In the genomic region with DNA sequence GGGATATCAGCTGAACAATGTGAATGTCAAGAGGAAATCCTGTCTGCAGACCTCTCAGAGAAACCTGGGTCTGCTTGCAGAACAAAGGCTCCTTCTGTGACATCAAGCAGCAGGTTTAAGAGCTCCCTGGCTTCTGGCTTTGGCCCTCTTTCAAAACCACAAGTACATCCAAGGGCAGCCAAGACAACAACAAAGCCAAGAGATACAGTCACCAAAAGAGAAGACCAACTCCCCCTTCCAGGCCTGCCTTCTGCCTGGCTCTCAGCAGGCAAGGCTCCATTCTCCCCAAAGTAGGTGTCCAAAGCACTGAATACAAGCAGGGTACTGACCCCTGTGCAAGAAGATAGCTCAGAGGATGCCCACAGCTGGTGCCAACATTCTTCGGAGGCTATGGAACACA, we compare ENCODE assay signal across 11 cellular contexts. TPM values are rescaled to one million over a fixed set of nuclear protein-coding genes. Genes with fewer than 3 reads are reported as not detected.
DNase-seq lines count a peak whose midpoint lies in the region; ATAC-seq, FAIRE-seq and TF ChIP-seq lines count a peak whose summit lies in the region.
"Had no signal": no experiment of that assay in that cellular context is flagged by ENCODE, and none has a peak within 500 bp of the region (broad histone marks: within the 10 kb centered on the region; RNA-seq: fewer than 3 reads in every experiment).

No MANE protein-coding gene starts in this region.

- H3K27ac Mint-ChIP-seq in nephron progenitor cell: no peak overlapping the region
- H3K27ac Mint-ChIP-seq in activated naive CD4-positive, alpha-beta T cell treated with anti-CD3 and anti-CD28 coated beads, Interleukin-2, amount 50 U/mL, for 72 hours: no peak overlapping the region

- POLR2A ChIA-PET in SK-N-SH (lab: Yijun Ruan, JAX): interaction anchor here (0.5 kb wide), 1 partner anchor 12 kb away, joined by 3 read pairs; a partner anchor contains a TSS

- H3K4me2 ChIP-seq in GM23248 (ENCODE audit: unreplicated experiment): peak overlapping the region; percentile 21
- H3K4me2 ChIP-seq in SK-N-SH: peak overlapping the region; percentile 49

- peak; percentile 87 for DNase-seq in GM23248
- no peak for DNase-seq in SK-N-SH
- DNase-seq in foreskin fibroblast: peak; percentile 79 to 89
- DNase-seq in renal cortical epithelial cell (ENCODE audit: low read depth): peak; percentile 81
- DNase-seq in nephron progenitor cell: no peak
- no peak for DNase-seq in D721Med (ENCODE audit: insufficient read length, low spot score)
- no peak for DNase-seq in activated naive CD4-positive, alpha-beta T cell treated with anti-CD3 and anti-CD28 coated beads, Interleukin-2, amount 50 U/mL, for 72 hours (ENCODE audit: low spot score in 2 of 2)
- no peak for DNase-seq in NOMO-1 (lab: John Stamatoyannopoulos, UW; ENCODE audit: unreplicated experiment in 2 of 2)
- DNase-seq: NCI-H510A had no signal

- H3K9ac ChIP-seq in GM23248 (no peak overlapping the region), SK-N-SH (peak overlapping the region; percentile 27; the same call in 1 of the 2 replicates)

- H3K79me2 ChIP-seq in GM23248 (ENCODE audit: insufficient read depth) (peaks cover 100% of the 10 kb centered on the region), SK-N-SH (ENCODE audit: insufficient read depth) (peaks cover 97% of the 10 kb centered on the region)

- CTCF ChIA-PET in SK-N-SH (lab: Yijun Ruan, JAX): interaction anchor here (1.0 to 9.3 kb wide), 4 partner anchors 11 to 174 kb away, joined by 3 to 56 read pairs (median 32); a partner anchor contains a TSS

- peak in 1 of 2 experiments; percentile 82; a peak in 1 of 4 replicates for TF ChIP-seq EP300 in SK-N-SH (IDR thresholded peaks at IDR 0.05; ENCODE audit: borderline replicate concordance in 1 of 2, low read depth in 1 of 2, low read length in 1 of 2)

- H3K4me3 ChIP-seq in GM23248 (no peak overlapping the region), SK-N-SH (ENCODE audit: low read depth in 2 of 2, low read length in 1 of 2) (no peak overlapping the region), foreskin fibroblast (ENCODE audit: low read depth in 1 of 2, low read length in 2 of 2) (no peak overlapping the region)
- H3K4me3 ChIP-seq: body of pancreas, thoracic aorta had no signal

- WGBS in GM23248 (ENCODE audit: low coverage in 1 of 2, low lambda C conversion rate in 2 of 2, missing lambda C conversion rate in 2 of 2), 2 experiments: 86 to 93% methylated on average over 1 of the region's 1 CpG
- 20% methylated on average over 1 of the region's 1 CpG for WGBS in SK-N-SH (ENCODE audit: low lambda C conversion rate)

- no peaks in the 10 kb centered on the region for H3K27me3 ChIP-seq in GM23248 (replicated peaks; ENCODE audit: insufficient read depth)
- H3K27me3 ChIP-seq in SK-N-SH (ENCODE audit: insufficient read depth): no peaks in the 10 kb centered on the region
- H3K27me3 ChIP-seq: body of pancreas had no signal

- no peaks in the 10 kb centered on the region for H3K9me3 ChIP-seq in GM23248 (ENCODE audit: low read depth)
- no peaks in the 10 kb centered on the region for H3K9me3 ChIP-seq in SK-N-SH
- H3K9me3 ChIP-seq: body of pancreas, thoracic aorta had no signal

- no peak for TF ChIP-seq RAD21 in SK-N-SH (IDR thresholded peaks at IDR 0.05; ENCODE audit: low read length)

- H3F3A ChIP-seq in GM23248 (ENCODE audit: insufficient read depth) (peaks cover 93% of the 10 kb centered on the region), SK-N-SH (replicated peaks; ENCODE audit: insufficient read depth) (peaks cover 93% of the 10 kb centered on the region)

- H4K20me1 ChIP-seq in GM23248 (ENCODE audit: insufficient read depth): peaks cover 32% of the 10 kb centered on the region
- H4K20me1 ChIP-seq in SK-N-SH (ENCODE audit: insufficient read depth): peaks cover 94% of the 10 kb centered on the region

- H3K4me1 ChIP-seq in GM23248 (ENCODE audit: insufficient read depth) (peaks cover 89% of the 10 kb centered on the region), SK-N-SH (ENCODE audit: control insufficient read depth in 1 of 2, insufficient read depth in 2 of 2, low read depth in 1 of 2, low read length in 1 of 2) (peaks cover 66 to 86% of the 10 kb centered on the region in 2 experiments)

- H3K9me3 Mint-ChIP-seq in nephron progenitor cell: no peaks in the 10 kb centered on the region
- no peaks in the 10 kb centered on the region for H3K9me3 Mint-ChIP-seq in activated naive CD4-positive, alpha-beta T cell treated with anti-CD3 and anti-CD28 coated beads, Interleukin-2, amount 50 U/mL, for 72 hours

- H3K27ac ChIP-seq in GM23248: peak overlapping the region; percentile 42; the same call in 1 of the 2 replicates
- H3K27ac ChIP-seq in SK-N-SH (ENCODE audit: low read depth in 2 of 2, low read length in 1 of 2): peak overlapping the region; percentile 2 to 81; a peak in 3 of 4 replicates
- H3K27ac ChIP-seq: body of pancreas, thoracic aorta had no signal

- no peak for ATAC-seq in activated naive CD4-positive, alpha-beta T cell treated with anti-CD3 and anti-CD28 coated beads, Interleukin-2, amount 50 U/mL, for 72 hours
- ATAC-seq: body of pancreas had no signal

- in situ Hi-C loops in GM23248 (cut with MboI): no loop called here

- H3K36me3 Mint-ChIP-seq in nephron progenitor cell (ENCODE audit: low read depth): peaks cover 44% of the 10 kb centered on the region
- H3K36me3 Mint-ChIP-seq in activated naive CD4-positive, alpha-beta T cell treated with anti-CD3 and anti-CD28 coated beads, Interleukin-2, amount 50 U/mL, for 72 hours: no peaks in the 10 kb centered on the region

- H3K27me3 Mint-ChIP-seq in nephron progenitor cell (ENCODE audit: low read depth, poor library complexity): no peaks in the 10 kb centered on the region

- no peaks in the 10 kb centered on the region for H3K9me2 ChIP-seq in GM23248 (ENCODE audit: insufficient read depth)
- no peaks in the 10 kb centered on the region for H3K9me2 ChIP-seq in SK-N-SH

- peaks cover 32% of the 10 kb centered on the region for H3K4me1 Mint-ChIP-seq in nephron progenitor cell

- FAIRE-seq in D721Med (lab: Jason Lieb, UNC): no peak

- H2AFZ ChIP-seq in GM23248 (no peak overlapping the region), SK-N-SH (ENCODE audit: low read depth) (no peak overlapping the region)

- no peak for TF ChIP-seq CTCF in SK-N-SH (IDR thresholded peaks at IDR 0.05)
- TF ChIP-seq CTCF in foreskin fibroblast (IDR thresholded peaks at IDR 0.05; ENCODE audit: low read depth, low read length): no peak
- no peak for TF ChIP-seq CTCF in nephron progenitor cell (IDR thresholded peaks at IDR 0.05)
- no peak for TF ChIP-seq CTCF in D721Med (IDR thresholded peaks at IDR 0.05; ENCODE audit: insufficient read depth, missing control alignments)

- H3K36me3 ChIP-seq in GM23248 (ENCODE audit: low read depth) (peaks cover 63% of the 10 kb centered on the region), SK-N-SH (replicated peaks in 1 of 2; ENCODE audit: control insufficient read depth in 1 of 2, insufficient read depth in 2 of 2, low read length in 1 of 2) (peaks cover 26 to 68% of the 10 kb centered on the region in 2 experiments)
- H3K36me3 ChIP-seq: thoracic aorta had no signal

- no peak overlapping the region for H3K4me3 Mint-ChIP-seq in nephron progenitor cell

TF ChIP-seq in SK-N-SH, 30 proteins besides CTCF, POLR2A, EP300 and RAD21 (continues in another document):
- TF ChIP-seq TCF12 (IDR thresholded peaks at IDR 0.05) (peak; percentile 93), TAF1 (IDR thresholded peaks at IDR 0.05; ENCODE audit: borderline replicate concordance, low read depth, low read length) (0 out of 2 replicates have a peak, but pooled peaks have one; percentile 15), RCOR1 (IDR thresholded peaks at IDR 0.05; ENCODE audit: low read length) (no peak)
- TF ChIP-seq, protein P1, sequence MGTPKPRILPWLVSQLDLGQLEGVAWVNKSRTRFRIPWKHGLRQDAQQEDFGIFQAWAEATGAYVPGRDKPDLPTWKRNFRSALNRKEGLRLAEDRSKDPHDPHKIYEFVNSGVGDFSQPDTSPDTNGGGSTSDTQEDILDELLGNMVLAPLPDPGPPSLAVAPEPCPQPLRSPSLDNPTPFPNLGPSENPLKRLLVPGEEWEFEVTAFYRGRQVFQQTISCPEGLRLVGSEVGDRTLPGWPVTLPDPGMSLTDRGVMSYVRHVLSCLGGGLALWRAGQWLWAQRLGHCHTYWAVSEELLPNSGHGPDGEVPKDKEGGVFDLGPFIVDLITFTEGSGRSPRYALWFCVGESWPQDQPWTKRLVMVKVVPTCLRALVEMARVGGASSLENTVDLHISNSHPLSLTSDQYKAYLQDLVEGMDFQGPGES (IDR thresholded peaks at IDR 0.05; ENCODE audit: low read depth, low read length): no peak
- TF ChIP-seq, protein P2, sequence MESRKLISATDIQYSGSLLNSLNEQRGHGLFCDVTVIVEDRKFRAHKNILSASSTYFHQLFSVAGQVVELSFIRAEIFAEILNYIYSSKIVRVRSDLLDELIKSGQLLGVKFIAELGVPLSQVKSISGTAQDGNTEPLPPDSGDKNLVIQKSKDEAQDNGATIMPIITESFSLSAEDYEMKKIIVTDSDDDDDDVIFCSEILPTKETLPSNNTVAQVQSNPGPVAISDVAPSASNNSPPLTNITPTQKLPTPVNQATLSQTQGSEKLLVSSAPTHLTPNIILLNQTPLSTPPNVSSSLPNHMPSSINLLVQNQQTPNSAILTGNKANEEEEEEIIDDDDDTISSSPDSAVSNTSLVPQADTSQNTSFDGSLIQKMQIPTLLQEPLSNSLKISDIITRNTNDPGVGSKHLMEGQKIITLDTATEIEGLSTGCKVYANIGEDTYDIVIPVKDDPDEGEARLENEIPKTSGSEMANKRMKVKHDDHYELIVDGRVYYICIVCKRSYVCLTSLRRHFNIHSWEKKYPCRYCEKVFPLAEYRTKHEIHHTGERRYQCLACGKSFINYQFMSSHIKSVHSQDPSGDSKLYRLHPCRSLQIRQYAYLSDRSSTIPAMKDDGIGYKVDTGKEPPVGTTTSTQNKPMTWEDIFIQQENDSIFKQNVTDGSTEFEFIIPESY (IDR thresholded peaks at IDR 0.05; ENCODE audit: borderline replicate concordance, low read depth): peak; percentile 82; the same call in 1 of the 2 replicates
- TF ChIP-seq, protein P3, sequence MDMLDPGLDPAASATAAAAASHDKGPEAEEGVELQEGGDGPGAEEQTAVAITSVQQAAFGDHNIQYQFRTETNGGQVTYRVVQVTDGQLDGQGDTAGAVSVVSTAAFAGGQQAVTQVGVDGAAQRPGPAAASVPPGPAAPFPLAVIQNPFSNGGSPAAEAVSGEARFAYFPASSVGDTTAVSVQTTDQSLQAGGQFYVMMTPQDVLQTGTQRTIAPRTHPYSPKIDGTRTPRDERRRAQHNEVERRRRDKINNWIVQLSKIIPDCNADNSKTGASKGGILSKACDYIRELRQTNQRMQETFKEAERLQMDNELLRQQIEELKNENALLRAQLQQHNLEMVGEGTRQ (IDR thresholded peaks at IDR 0.05; ENCODE audit: borderline replicate concordance, low read depth, low read length): no peak

RNA-seq across cellular contexts. Expression of a gene that starts 11.5 kb away (rescaled TPM):
- total RNA-seq in GM23248 (2014; rRNA removed; shearing (Covaris generic)): 79.5 and 83.2 TPM in 2 replicates
- polyA plus RNA-seq in GM23248 (2016; fragmentation: Nextera tagmentation; extraction: Ambion mirVana): 62.2 and 65.1 TPM in 2 replicates
- 49.2 and 58.4 TPM in 2 replicates for polyA plus RNA-seq in SK-N-SH (2012; rRNA removed)
- polyA plus RNA-seq in SK-N-SH (2012; cell fraction: cytosol; rRNA removed): 40.2 and 48.4 TPM in 2 replicates
- 59.5 and 69.2 TPM in 2 replicates for polyA plus RNA-seq in SK-N-SH (2012; cell fraction: nucleus; rRNA removed)
- total RNA-seq in renal cortical epithelial cell: 41.0 and 75.9 TPM in 2 replicates
- under 1 TPM; 0.25 to 0.72 TPM for total RNA-seq in activated naive CD4-positive, alpha-beta T cell treated with anti-CD3 and anti-CD28 coated beads, Interleukin-2, amount 50 U/mL, for 72 hours

Comparison
In these comparisons a context has a peak if more than half of its experiments do, and no peak if none do; other contexts are left out.
1. DNase-seq: peak in GM23248 (single experiment), foreskin fibroblast (2 of 2) and renal cortical epithelial cell (single experiment); none in SK-N-SH (single experiment), nephron progenitor cell (single experiment), D721Med (single experiment), activated naive CD4-positive, alpha-beta T cell treated with anti-CD3 and anti-CD28 coated beads, Interleukin-2, amount 50 U/mL, for 72 hours (0 of 2) and NOMO-1 (0 of 2).
2. RNA of a gene that starts 11.5 kb away (total RNA-seq): 79.5 to 83.2 TPM in GM23248 and 41.0 to 75.9 TPM in renal cortical epithelial cell; 0.25 to 0.72 TPM in activated naive CD4-positive, alpha-beta T cell treated with anti-CD3 and anti-CD28 coated beads, Interleukin-2, amount 50 U/mL, for 72 hours; every median in the first group is over 10 times any median in the second.